In genomic region chrX:136176399-136176825, GRCh38 we compare ENCODE assay signal across 13 cellular contexts.
A peak's percentile ranks its signal among the peaks of the same experiment; 100 is the strongest.
DNase-seq lines count a peak whose midpoint lies in the region; ATAC-seq and TF ChIP-seq lines count a peak whose summit lies in the region.
"Had no signal": no experiment of that assay in that cellular context is flagged by ENCODE, and none has a peak within 500 bp of the region (broad histone marks: within the 10 kb centered on the region; RNA-seq: fewer than 3 reads in every experiment).

No MANE protein-coding gene starts in this region.

- H3K79me2 ChIP-seq in parathyroid adenoma: peaks cover 6% of the 10 kb centered on the region

- TF ChIP-seq CTCF in AG10803 (conservative IDR thresholded peaks at IDR 0.05; ENCODE audit: low read length) (no peak), foreskin fibroblast (IDR thresholded peaks at IDR 0.05; ENCODE audit: low read depth, low read length) (no peak), parathyroid adenoma (IDR thresholded peaks at IDR 0.05) (no peak)

- no peak overlapping the region for H3K4me3 ChIP-seq in AG10803 (ENCODE audit: low read length)
- no peak overlapping the region for H3K4me3 ChIP-seq in foreskin fibroblast (ENCODE audit: low read depth in 1 of 2, low read length in 2 of 2)
- no peak overlapping the region for H3K4me3 ChIP-seq in parathyroid adenoma (ENCODE audit: low read depth, low read length)
- H3K4me3 ChIP-seq: HAP-1 had no signal

- peak; percentile 91 for DNase-seq in AG10803 (ENCODE audit: low read depth)
- DNase-seq in T1000 (lab: John Stamatoyannopoulos, UW): peak; percentile 8
- peak; percentile 78 to 87 for DNase-seq in foreskin fibroblast
- DNase-seq in retina: no peak
- DNase-seq: Caco-2; NCI-H526 treated with DMSO at 0.1 percent for 48 hours; stimulated activated CD8-positive, alpha-beta memory T cell treated with anti-CD3 and anti-CD28 coated beads, Interleukin-4, amount 100 ng/mL, for 48 hours had no signal

- H3K27ac ChIP-seq in parathyroid adenoma: peak overlapping the region; percentile 59
- H3K27ac ChIP-seq: neutrophil had no signal

- H3K9ac ChIP-seq in parathyroid adenoma: no peak overlapping the region

- H3K27me3 ChIP-seq in parathyroid adenoma (ENCODE audit: control insufficient read depth, insufficient read depth, low read length): no peaks in the 10 kb centered on the region
- H3K27me3 ChIP-seq: neutrophil had no signal

- H3K4me1 ChIP-seq in parathyroid adenoma: peaks cover 7% of the 10 kb centered on the region
- H3K4me1 ChIP-seq: Caco-2, HAP-1 had no signal

- H2AFZ ChIP-seq in parathyroid adenoma: no peak overlapping the region

- H3K4me2 ChIP-seq in parathyroid adenoma (ENCODE audit: low read length): peak overlapping the region; percentile 24

- ATAC-seq in HG03460 (IDR thresholded peaks at IDR 0.05; ENCODE audit: unreplicated experiment) (no peak), GM21528 (IDR thresholded peaks at IDR 0.05; ENCODE audit: low FRiP score, unreplicated experiment) (no peak), HG03045 (IDR thresholded peaks at IDR 0.05; ENCODE audit: unreplicated experiment) (no peak)

- H3K36me3 ChIP-seq in parathyroid adenoma (ENCODE audit: control insufficient read depth, insufficient read depth, low read length): no peaks in the 10 kb centered on the region
- H3K36me3 ChIP-seq: neutrophil had no signal

- H3K9me3 ChIP-seq in parathyroid adenoma (ENCODE audit: control insufficient read depth, low read length): no peaks in the 10 kb centered on the region
- H3K9me3 ChIP-seq: Caco-2, HAP-1, neutrophil had no signal
